ENCODE assay signal across 9 cellular contexts in genomic region chr2:64666810-64667438, GRCh38. TPM values are rescaled to one million over a fixed set of nuclear protein-coding genes. Genes with fewer than 3 reads are reported as not detected.
DNase-seq lines count a peak whose midpoint lies in the region; ATAC-seq and TF ChIP-seq lines count a peak whose summit lies in the region.
"Had no signal": no experiment of that assay in that cellular context is flagged by ENCODE, and none has a peak within 500 bp of the region (broad histone marks: within the 10 kb centered on the region; RNA-seq: fewer than 3 reads in every experiment).

No MANE protein-coding gene starts in this region.

- H3K4me3 Mint-ChIP-seq in effector memory CD8-positive, alpha-beta T cell, result peak overlapping the region; percentile 9 to 50
- H3K4me3 Mint-ChIP-seq in CD14-positive monocyte, result no peak overlapping the region

- ATAC-seq in GM19372 (IDR thresholded peaks at IDR 0.05; ENCODE audit: low read depth, unreplicated experiment) (peak; percentile 83), HG03565 (IDR thresholded peaks at IDR 0.05; ENCODE audit: unreplicated experiment) (peak; percentile 70)
- ATAC-seq in effector memory CD8-positive, alpha-beta T cell (replicated peaks), result no peak

- in situ Hi-C loops in transverse colon (cut with MboI; ENCODE audit: low pct_ligation_motif_present in 1 of 4, low pct_unique_long_range_greater_than_20kb in 1 of 4, low sequenced_read_pairs in 3 of 4), result no loop called here

- TF ChIP-seq POLR2A in transverse colon (IDR thresholded peaks at IDR 0.05), result no peak

- H3K4me3 ChIP-seq in transverse colon, result no peak overlapping the region
- H3K4me3 ChIP-seq: HAP-1 had no signal

- no peaks in the 10 kb centered on the region for H3K9me3 Mint-ChIP-seq in effector memory CD8-positive, alpha-beta T cell
- H3K9me3 Mint-ChIP-seq in CD14-positive monocyte, result no peaks in the 10 kb centered on the region

- WGBS in transverse colon (ENCODE audit: low coverage in 1 of 2), 2 donors, result 53 to 81% methylated on average over 3 of the region's 3 CpGs

- TF ChIP-seq CTCF in transverse colon (IDR thresholded peaks at IDR 0.05) (no peak), CD14-positive monocyte (IDR thresholded peaks at IDR 0.05) (no peak)

- no peaks in the 10 kb centered on the region for H3K27me3 Mint-ChIP-seq in effector memory CD8-positive, alpha-beta T cell
- H3K27me3 Mint-ChIP-seq in CD14-positive monocyte (ENCODE audit: low read depth in 3 of 3), result no peaks in the 10 kb centered on the region

- DNase-seq in COLO829 (ENCODE audit: low spot score) (peak; percentile 72), NCI-H1105 treated with DMSO at 0.1 percent for 48 hours (lab: John Stamatoyannopoulos, UW) (no peak), transverse colon (no peak), CD14-positive monocyte (ENCODE audit: low spot score) (no peak), NCI-H2227 treated with DMSO at 0.1 percent for 48 hours (lab: John Stamatoyannopoulos, UW) (no peak)
- DNase-seq in effector memory CD8-positive, alpha-beta T cell, result no peak

- peak overlapping the region in 2 of 4 donors; percentile 24 to 27 for H3K27ac ChIP-seq in transverse colon

- H3K27me3 ChIP-seq in transverse colon, result no peaks in the 10 kb centered on the region

- H3K36me3 ChIP-seq in transverse colon, result no peaks in the 10 kb centered on the region
- H3K36me3 ChIP-seq: HAP-1 had no signal

- intact Hi-C loops in transverse colon (cut with DNase I; ENCODE audit: low total_unique reads), result no loop called here
- intact Hi-C loops in CD14-positive monocyte (cut with micrococcal nuclease), result no loop called here

- H3K9me3 ChIP-seq in transverse colon, result no peaks in the 10 kb centered on the region
- H3K9me3 ChIP-seq: HAP-1 had no signal

- peaks cover 0 to 5% (median 0%) of the 10 kb centered on the region in 4 donors for H3K4me1 ChIP-seq in transverse colon

- H3K36me3 Mint-ChIP-seq in effector memory CD8-positive, alpha-beta T cell (ENCODE audit: insufficient read depth), result peaks cover 4% of the 10 kb centered on the region
- peaks cover 6 to 14% of the 10 kb centered on the region in 2 donors for H3K36me3 Mint-ChIP-seq in CD14-positive monocyte

- peaks cover 12 to 14% of the 10 kb centered on the region in 2 donors for H3K4me1 Mint-ChIP-seq in effector memory CD8-positive, alpha-beta T cell (ENCODE audit: low read depth in 2 of 2)
- peaks cover 23% of the 10 kb centered on the region for H3K4me1 Mint-ChIP-seq in CD14-positive monocyte

- no peak for TF ChIP-seq EP300 in transverse colon (IDR thresholded peaks at IDR 0.05; ENCODE audit: low read depth)

- H3K27ac Mint-ChIP-seq in effector memory CD8-positive, alpha-beta T cell, result peak overlapping the region; percentile 14 to 36
- peak overlapping the region in 2 of 7 donors; percentile 21 to 28 for H3K27ac Mint-ChIP-seq in CD14-positive monocyte

RNA-seq across cellular contexts. Expression of gene SERTAD2, which starts 13.2 kb away (rescaled TPM):
- 10 to 100 TPM in 3 of 4 donors, 1 to 10 TPM in 1; 5.4 to 22.1 (median 13.2) TPM for total RNA-seq in transverse colon
- 1 to 10 TPM; 8.5 to 8.8 TPM for polyA plus RNA-seq in CD14-positive monocyte

Comparison
In these comparisons a context has a peak if more than half of its experiments do, and no peak if none do; other contexts are left out.
1. H3K4me3 Mint-ChIP-seq: peak in effector memory CD8-positive, alpha-beta T cell (2 of 2); none in CD14-positive monocyte (0 of 2).